Comparison of ENCODE assay signal across 1 cellular context in genomic region chr2:238141541-238142318, GRCh38.
TF ChIP-seq lines count a peak whose summit lies in the region.

No MANE protein-coding gene starts in this region.

TF ChIP-seq in HEK293, 187 proteins besides CTCF, POLR2A, EP300 and RAD21 (continued from another document):
- no peak for TF ChIP-seq ELK4 (IDR thresholded peaks at IDR 0.05; ENCODE audit: borderline replicate concordance, low read depth, low read length)
- 0 out of 2 replicates have a peak, but pooled peaks have one; percentile 27 for TF ChIP-seq ZNF423 (tag by site-specific recombination; IDR thresholded peaks at IDR 0.05)
- TF ChIP-seq ZNF843 (tag by site-specific recombination; IDR thresholded peaks at IDR 0.05): 0 out of 2 replicates have a peak, but pooled peaks have one; percentile 24
- no peak for TF ChIP-seq ZNF791 (tag by site-specific recombination; IDR thresholded peaks at IDR 0.05)
- no peak for TF ChIP-seq ZBTB21 (tag by site-specific recombination; IDR thresholded peaks at IDR 0.05)
- TF ChIP-seq TCF7L2 (IDR thresholded peaks at IDR 0.05; ENCODE audit: borderline replicate concordance, low read depth, low read length): no peak
- no peak for TF ChIP-seq ZNF488 (tag by site-specific recombination; IDR thresholded peaks at IDR 0.05)
- no peak for TF ChIP-seq ZBTB49 (tag by site-specific recombination; IDR thresholded peaks at IDR 0.05; ENCODE audit: low read depth)
- no peak for TF ChIP-seq ZNF37A (tag by site-specific recombination; IDR thresholded peaks at IDR 0.05)
- TF ChIP-seq ZSCAN5A (tag by site-specific recombination; IDR thresholded peaks at IDR 0.05): no peak
- no peak for TF ChIP-seq ZNF311 (tag by site-specific recombination; IDR thresholded peaks at IDR 0.05; ENCODE audit: borderline replicate concordance)
- TF ChIP-seq ZFP3 (tag by site-specific recombination; IDR thresholded peaks at IDR 0.05; ENCODE audit: low read depth): peak; percentile 93
- TF ChIP-seq ZNF341 (tag by site-specific recombination; IDR thresholded peaks at IDR 0.05; ENCODE audit: low read depth): 0 out of 2 replicates have a peak, but pooled peaks have one; percentile 26
- peak; percentile 70 for TF ChIP-seq ZNF335 (tag by site-specific recombination; conservative IDR thresholded peaks at IDR 0.05)
- TF ChIP-seq PRDM10 (tag by site-specific recombination; IDR thresholded peaks at IDR 0.05): peak; percentile 50; the same call in 1 of the 2 replicates
- no peak for TF ChIP-seq ZNF433 (tag by site-specific recombination; IDR thresholded peaks at IDR 0.05; ENCODE audit: low read depth)
- no peak for TF ChIP-seq KLF1 (tag by site-specific recombination; IDR thresholded peaks at IDR 0.05)
- no peak for TF ChIP-seq ZNF621 (tag by site-specific recombination; IDR thresholded peaks at IDR 0.05)
- TF ChIP-seq ZNF654 (tag by site-specific recombination; IDR thresholded peaks at IDR 0.05; ENCODE audit: low read depth): no peak
- 0 out of 2 replicates have a peak, but pooled peaks have one; percentile 19 for TF ChIP-seq ZBTB11 (tag by site-specific recombination; conservative IDR thresholded peaks at IDR 0.05; ENCODE audit: low read depth)
- TF ChIP-seq ATF2 (tag by site-specific recombination; IDR thresholded peaks at IDR 0.05; ENCODE audit: low read depth): no peak
- TF ChIP-seq TSHZ1 (tag by site-specific recombination; IDR thresholded peaks at IDR 0.05; ENCODE audit: borderline replicate concordance): no peak; the same call in 1 of the 2 replicates
- 0 out of 2 replicates have a peak, but pooled peaks have one; percentile 33 for TF ChIP-seq BCL11A (tag by site-specific recombination; IDR thresholded peaks at IDR 0.05; ENCODE audit: low read depth)
- TF ChIP-seq SP7 (tag by site-specific recombination; IDR thresholded peaks at IDR 0.05): 0 out of 2 replicates have a peak, but pooled peaks have one; percentile 30
- no peak for TF ChIP-seq MZF1 (tag by site-specific recombination; IDR thresholded peaks at IDR 0.05; ENCODE audit: borderline replicate concordance)
- no peak for TF ChIP-seq ZNF529 (tag by site-specific recombination; IDR thresholded peaks at IDR 0.05; ENCODE audit: insufficient replicate concordance)
- no peak for TF ChIP-seq ZNF248 (tag by site-specific recombination; IDR thresholded peaks at IDR 0.05)
- TF ChIP-seq ZNF561 (tag by site-specific recombination; IDR thresholded peaks at IDR 0.05; ENCODE audit: borderline replicate concordance): no peak
- TF ChIP-seq HOXA7 (CRISPR knock-in tag; IDR thresholded peaks at IDR 0.05; ENCODE audit: borderline replicate concordance): no peak
- no peak for TF ChIP-seq ZNF514 (tag by site-specific recombination; IDR thresholded peaks at IDR 0.05)
- TF ChIP-seq ZNF664 (tag by site-specific recombination; IDR thresholded peaks at IDR 0.05): no peak
- no peak for TF ChIP-seq ZNF404 (tag by site-specific recombination; IDR thresholded peaks at IDR 0.05)
